8 cellular contexts compared by ENCODE assay signal in the genomic region with DNA sequence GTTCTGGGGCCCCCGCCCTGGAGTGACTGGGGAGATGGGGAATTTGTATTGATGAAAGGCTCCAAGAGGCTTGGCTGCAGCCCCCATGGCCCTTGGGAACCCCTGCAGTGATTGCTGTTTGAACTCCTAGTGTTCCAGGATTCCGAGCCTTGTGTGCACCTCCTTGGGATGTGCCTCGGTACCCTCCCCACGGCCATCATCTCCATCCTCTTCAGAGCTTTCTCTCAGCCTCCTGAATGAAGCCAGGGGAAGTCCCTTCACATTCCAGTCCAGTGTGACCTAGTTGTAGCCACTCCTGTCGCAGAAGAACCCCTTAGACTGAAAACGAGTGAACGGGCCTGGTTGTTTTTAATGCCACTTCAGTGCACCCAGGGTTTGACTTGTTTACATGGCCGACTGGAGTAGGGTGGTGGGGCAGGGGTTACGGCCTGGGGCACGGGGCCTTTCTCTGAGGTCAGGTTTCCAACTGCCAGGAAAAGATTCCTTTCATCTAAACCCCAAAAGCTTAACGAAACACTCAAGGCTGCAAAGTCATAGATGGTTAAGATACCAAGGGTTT. TPM values are rescaled to one million over a fixed set of nuclear protein-coding genes. Genes with fewer than 3 reads are reported as not detected.
DNase-seq lines count a peak whose midpoint lies in the region; ATAC-seq, FAIRE-seq and TF ChIP-seq lines count a peak whose summit lies in the region.

No MANE protein-coding gene starts in this region.

- H3K27ac ChIP-seq in esophagus muscularis mucosa (replicated peaks in 1 of 4), result peak overlapping the region; percentile 79 to 89 (median 82)

- H3K27ac Mint-ChIP-seq in osteocyte (ENCODE audit: unreplicated experiment), result peak overlapping the region; percentile 96

- intact Hi-C loops in esophagus muscularis mucosa (cut with DNase I), result loop anchor here (5.0 kb wide), 1 partner anchor 194 kb away; a partner anchor contains a TSS

- peaks cover 51 to 68% (median 64%) of the 10 kb centered on the region in 4 donors for H3K4me1 ChIP-seq in esophagus muscularis mucosa

- H3K36me3 ChIP-seq in esophagus muscularis mucosa, result no peaks in the 10 kb centered on the region

- TF ChIP-seq CTCF in esophagus muscularis mucosa (IDR thresholded peaks at IDR 0.05) (no peak), osteocyte (IDR thresholded peaks at IDR 0.05) (no peak)

- no peaks in the 10 kb centered on the region for H3K9me3 ChIP-seq in esophagus muscularis mucosa

- TF ChIP-seq POLR2A in GM12892 (IDR thresholded peaks at IDR 0.05; ENCODE audit: low read depth, low read length) (no peak), esophagus muscularis mucosa (IDR thresholded peaks at IDR 0.05; ENCODE audit: low read depth) (no peak)

- 12% methylated on average over 10 of the region's 11 CpGs for WGBS in esophagus muscularis mucosa

- TF ChIP-seq EP300 in esophagus muscularis mucosa (IDR thresholded peaks at IDR 0.05), result no peak

- FAIRE-seq in GM12892 (lab: Jason Lieb, UNC), result peak; percentile 85

- peak overlapping the region; percentile 59 to 85 (median 75) for H3K4me3 ChIP-seq in esophagus muscularis mucosa

- no peak for ATAC-seq in GM18868 (IDR thresholded peaks at IDR 0.05; ENCODE audit: unreplicated experiment)

- H3K4me1 Mint-ChIP-seq in osteocyte (ENCODE audit: unreplicated experiment), result peaks cover 54% of the 10 kb centered on the region

- no peaks in the 10 kb centered on the region for H3K27me3 ChIP-seq in esophagus muscularis mucosa

- H3K36me3 Mint-ChIP-seq in osteocyte (ENCODE audit: unreplicated experiment), result no peaks in the 10 kb centered on the region

- no peaks in the 10 kb centered on the region for H3K27me3 Mint-ChIP-seq in osteocyte (ENCODE audit: unreplicated experiment)

- no peaks in the 10 kb centered on the region for H3K9me3 Mint-ChIP-seq in osteocyte (ENCODE audit: unreplicated experiment)

- DNase-seq in GM12892 (ENCODE audit: insufficient read length) (no peak), RPMI7951 (ENCODE audit: low read depth) (peak; percentile 73), esophagus muscularis mucosa (ENCODE audit: extremely low spot score) (no peak), osteocyte (ENCODE audit: extremely low spot score, unreplicated experiment) (no peak), SW480 (ENCODE audit: low spot score) (no peak), SHP77 (lab: John Stamatoyannopoulos, UW) (no peak)
- DNase-seq in stimulated activated CD4-positive, alpha-beta T cell treated with anti-CD3 and anti-CD28 coated beads, Interleukin-4, amount 100 ng/mL, for 24 hours, result no peak

- peak overlapping the region; percentile 96 for H3K4me3 Mint-ChIP-seq in osteocyte (ENCODE audit: unreplicated experiment)

RNA-seq across cellular contexts. Expression of a gene that starts 1.5 kb away (rescaled TPM):
- 53.9 TPM for polyA plus RNA-seq in GM12892 (2012; ENCODE audit: missing spikeins)
- total RNA-seq in RPMI7951 (2014; rRNA removed; shearing (Covaris generic)), result 77.1 and 86.3 TPM in 2 replicates
- total RNA-seq in esophagus muscularis mucosa (100 to 1,000 TPM; 108 to 194 (median 129) TPM), osteocyte (206 and 209 TPM in 2 replicates)
